1 cellular context compared by ENCODE assay signal in the genomic region with DNA sequence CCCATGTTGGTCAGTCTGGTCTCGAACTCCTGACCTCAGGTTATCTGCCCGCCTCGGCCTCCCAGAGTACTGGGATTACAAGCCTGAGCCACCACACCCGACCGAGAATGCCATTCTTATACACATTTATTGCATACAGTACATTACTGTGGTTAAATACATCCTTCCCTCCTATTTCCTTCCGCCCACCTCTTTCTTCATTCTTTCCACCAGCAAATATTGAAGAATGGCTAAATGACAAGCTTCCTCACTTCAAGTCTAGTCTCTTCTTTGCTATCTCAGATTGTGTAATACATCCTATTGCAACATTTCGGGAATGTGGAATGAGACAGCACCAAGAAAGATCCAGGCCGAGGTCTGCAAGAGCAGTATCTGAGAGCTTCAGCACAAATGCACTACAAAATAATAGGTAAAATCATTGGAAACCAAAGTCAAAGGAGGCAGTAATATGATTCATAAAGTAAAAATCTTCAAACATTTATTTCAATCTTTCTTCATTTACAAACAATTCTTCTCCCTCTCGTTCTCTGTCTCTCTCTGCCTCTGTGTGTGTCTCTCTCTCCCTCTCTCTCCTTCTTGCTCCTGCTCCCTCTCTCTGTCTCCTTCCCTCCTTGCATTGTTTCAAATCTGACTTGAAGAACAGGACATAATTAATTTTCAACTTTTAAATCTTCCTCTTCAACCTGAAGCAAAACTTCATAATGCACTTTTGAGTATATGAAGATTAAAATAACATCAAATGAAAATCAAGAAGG.
TF ChIP-seq lines count a peak whose summit lies in the region.

No MANE protein-coding gene starts in this region.

TF ChIP-seq in HepG2, 621 proteins besides CTCF, POLR2A, EP300 and RAD21 (continued from another document and continues in another):
- TF ChIP-seq, protein P1, sequence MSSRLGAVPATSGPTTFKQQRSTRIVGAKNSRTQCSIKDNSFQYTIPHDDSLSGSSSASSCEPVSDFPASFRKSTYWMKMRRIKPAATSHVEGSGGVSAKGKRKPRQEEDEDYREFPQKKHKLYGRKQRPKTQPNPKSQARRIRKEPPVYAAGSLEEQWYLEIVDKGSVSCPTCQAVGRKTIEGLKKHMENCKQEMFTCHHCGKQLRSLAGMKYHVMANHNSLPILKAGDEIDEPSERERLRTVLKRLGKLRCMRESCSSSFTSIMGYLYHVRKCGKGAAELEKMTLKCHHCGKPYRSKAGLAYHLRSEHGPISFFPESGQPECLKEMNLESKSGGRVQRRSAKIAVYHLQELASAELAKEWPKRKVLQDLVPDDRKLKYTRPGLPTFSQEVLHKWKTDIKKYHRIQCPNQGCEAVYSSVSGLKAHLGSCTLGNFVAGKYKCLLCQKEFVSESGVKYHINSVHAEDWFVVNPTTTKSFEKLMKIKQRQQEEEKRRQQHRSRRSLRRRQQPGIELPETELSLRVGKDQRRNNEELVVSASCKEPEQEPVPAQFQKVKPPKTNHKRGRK (CRISPR knock-in tag; IDR thresholded peaks at IDR 0.05) = no peak
- TF ChIP-seq YEATS2 (CRISPR knock-in tag; IDR thresholded peaks at IDR 0.05; ENCODE audit: borderline replicate concordance) = peak; percentile 36; the same call in 1 of the 2 replicates
- peak; percentile 74 for TF ChIP-seq ZNF792 (CRISPR knock-in tag; IDR thresholded peaks at IDR 0.05)
- TF ChIP-seq, protein P2, sequence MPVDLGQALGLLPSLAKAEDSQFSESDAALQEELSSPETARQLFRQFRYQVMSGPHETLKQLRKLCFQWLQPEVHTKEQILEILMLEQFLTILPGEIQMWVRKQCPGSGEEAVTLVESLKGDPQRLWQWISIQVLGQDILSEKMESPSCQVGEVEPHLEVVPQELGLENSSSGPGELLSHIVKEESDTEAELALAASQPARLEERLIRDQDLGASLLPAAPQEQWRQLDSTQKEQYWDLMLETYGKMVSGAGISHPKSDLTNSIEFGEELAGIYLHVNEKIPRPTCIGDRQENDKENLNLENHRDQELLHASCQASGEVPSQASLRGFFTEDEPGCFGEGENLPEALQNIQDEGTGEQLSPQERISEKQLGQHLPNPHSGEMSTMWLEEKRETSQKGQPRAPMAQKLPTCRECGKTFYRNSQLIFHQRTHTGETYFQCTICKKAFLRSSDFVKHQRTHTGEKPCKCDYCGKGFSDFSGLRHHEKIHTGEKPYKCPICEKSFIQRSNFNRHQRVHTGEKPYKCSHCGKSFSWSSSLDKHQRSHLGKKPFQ (CRISPR knock-in tag; IDR thresholded peaks at IDR 0.05; ENCODE audit: insufficient replicate concordance) = no peak
- TF ChIP-seq, protein P3, sequence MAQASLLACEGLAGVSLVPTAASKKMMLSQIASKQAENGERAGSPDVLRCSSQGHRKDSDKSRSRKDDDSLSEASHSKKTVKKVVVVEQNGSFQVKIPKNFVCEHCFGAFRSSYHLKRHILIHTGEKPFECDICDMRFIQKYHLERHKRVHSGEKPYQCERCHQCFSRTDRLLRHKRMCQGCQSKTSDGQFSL (CRISPR knock-in tag; IDR thresholded peaks at IDR 0.05) = no peak
- TF ChIP-seq, protein P4, sequence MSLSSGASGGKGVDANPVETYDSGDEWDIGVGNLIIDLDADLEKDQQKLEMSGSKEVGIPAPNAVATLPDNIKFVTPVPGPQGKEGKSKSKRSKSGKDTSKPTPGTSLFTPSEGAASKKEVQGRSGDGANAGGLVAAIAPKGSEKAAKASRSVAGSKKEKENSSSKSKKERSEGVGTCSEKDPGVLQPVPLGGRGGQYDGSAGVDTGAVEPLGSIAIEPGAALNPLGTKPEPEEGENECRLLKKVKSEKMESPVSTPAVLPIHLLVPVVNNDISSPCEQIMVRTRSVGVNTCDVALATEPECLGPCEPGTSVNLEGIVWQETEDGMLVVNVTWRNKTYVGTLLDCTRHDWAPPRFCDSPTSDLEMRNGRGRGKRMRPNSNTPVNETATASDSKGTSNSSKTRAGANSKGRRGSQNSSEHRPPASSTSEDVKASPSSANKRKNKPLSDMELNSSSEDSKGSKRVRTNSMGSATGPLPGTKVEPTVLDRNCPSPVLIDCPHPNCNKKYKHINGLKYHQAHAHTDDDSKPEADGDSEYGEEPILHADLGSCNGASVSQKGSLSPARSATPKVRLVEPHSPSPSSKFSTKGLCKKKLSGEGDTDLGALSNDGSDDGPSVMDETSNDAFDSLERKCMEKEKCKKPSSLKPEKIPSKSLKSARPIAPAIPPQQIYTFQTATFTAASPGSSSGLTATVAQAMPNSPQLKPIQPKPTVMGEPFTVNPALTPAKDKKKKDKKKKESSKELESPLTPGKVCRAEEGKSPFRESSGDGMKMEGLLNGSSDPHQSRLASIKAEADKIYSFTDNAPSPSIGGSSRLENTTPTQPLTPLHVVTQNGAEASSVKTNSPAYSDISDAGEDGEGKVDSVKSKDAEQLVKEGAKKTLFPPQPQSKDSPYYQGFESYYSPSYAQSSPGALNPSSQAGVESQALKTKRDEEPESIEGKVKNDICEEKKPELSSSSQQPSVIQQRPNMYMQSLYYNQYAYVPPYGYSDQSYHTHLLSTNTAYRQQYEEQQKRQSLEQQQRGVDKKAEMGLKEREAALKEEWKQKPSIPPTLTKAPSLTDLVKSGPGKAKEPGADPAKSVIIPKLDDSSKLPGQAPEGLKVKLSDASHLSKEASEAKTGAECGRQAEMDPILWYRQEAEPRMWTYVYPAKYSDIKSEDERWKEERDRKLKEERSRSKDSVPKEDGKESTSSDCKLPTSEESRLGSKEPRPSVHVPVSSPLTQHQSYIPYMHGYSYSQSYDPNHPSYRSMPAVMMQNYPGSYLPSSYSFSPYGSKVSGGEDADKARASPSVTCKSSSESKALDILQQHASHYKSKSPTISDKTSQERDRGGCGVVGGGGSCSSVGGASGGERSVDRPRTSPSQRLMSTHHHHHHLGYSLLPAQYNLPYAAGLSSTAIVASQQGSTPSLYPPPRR (CRISPR knock-in tag; IDR thresholded peaks at IDR 0.05; ENCODE audit: borderline replicate concordance) = 0 out of 2 replicates have a peak, but pooled peaks have one; percentile 36
- TF ChIP-seq ZC3H4 (CRISPR knock-in tag; IDR thresholded peaks at IDR 0.05; ENCODE audit: borderline replicate concordance) = no peak
- TF ChIP-seq FOXA3 (CRISPR knock-in tag; IDR thresholded peaks at IDR 0.05) = peak; percentile 82
- TF ChIP-seq, protein P5, sequence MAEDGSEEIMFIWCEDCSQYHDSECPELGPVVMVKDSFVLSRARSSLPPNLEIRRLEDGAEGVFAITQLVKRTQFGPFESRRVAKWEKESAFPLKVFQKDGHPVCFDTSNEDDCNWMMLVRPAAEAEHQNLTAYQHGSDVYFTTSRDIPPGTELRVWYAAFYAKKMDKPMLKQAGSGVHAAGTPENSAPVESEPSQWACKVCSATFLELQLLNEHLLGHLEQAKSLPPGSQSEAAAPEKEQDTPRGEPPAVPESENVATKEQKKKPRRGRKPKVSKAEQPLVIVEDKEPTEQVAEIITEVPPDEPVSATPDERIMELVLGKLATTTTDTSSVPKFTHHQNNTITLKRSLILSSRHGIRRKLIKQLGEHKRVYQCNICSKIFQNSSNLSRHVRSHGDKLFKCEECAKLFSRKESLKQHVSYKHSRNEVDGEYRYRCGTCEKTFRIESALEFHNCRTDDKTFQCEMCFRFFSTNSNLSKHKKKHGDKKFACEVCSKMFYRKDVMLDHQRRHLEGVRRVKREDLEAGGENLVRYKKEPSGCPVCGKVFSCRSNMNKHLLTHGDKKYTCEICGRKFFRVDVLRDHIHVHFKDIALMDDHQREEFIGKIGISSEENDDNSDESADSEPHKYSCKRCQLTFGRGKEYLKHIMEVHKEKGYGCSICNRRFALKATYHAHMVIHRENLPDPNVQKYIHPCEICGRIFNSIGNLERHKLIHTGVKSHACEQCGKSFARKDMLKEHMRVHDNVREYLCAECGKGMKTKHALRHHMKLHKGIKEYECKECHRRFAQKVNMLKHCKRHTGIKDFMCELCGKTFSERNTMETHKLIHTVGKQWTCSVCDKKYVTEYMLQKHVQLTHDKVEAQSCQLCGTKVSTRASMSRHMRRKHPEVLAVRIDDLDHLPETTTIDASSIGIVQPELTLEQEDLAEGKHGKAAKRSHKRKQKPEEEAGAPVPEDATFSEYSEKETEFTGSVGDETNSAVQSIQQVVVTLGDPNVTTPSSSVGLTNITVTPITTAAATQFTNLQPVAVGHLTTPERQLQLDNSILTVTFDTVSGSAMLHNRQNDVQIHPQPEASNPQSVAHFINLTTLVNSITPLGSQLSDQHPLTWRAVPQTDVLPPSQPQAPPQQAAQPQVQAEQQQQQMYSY (CRISPR knock-in tag; IDR thresholded peaks at IDR 0.05) = no peak
- TF ChIP-seq, protein P6, sequence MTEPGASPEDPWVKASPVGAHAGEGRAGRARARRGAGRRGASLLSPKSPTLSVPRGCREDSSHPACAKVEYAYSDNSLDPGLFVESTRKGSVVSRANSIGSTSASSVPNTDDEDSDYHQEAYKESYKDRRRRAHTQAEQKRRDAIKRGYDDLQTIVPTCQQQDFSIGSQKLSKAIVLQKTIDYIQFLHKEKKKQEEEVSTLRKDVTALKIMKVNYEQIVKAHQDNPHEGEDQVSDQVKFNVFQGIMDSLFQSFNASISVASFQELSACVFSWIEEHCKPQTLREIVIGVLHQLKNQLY (CRISPR knock-in tag; IDR thresholded peaks at IDR 0.05) = peak; percentile 30; the same call in 1 of the 2 replicates
- TF ChIP-seq ZNF781 (CRISPR knock-in tag; IDR thresholded peaks at IDR 0.05; ENCODE audit: borderline replicate concordance, not compliant biosample characterization) = no peak
- no peak for TF ChIP-seq ZSCAN31 (CRISPR knock-in tag; IDR thresholded peaks at IDR 0.05; ENCODE audit: low read depth)
- TF ChIP-seq, protein P7, sequence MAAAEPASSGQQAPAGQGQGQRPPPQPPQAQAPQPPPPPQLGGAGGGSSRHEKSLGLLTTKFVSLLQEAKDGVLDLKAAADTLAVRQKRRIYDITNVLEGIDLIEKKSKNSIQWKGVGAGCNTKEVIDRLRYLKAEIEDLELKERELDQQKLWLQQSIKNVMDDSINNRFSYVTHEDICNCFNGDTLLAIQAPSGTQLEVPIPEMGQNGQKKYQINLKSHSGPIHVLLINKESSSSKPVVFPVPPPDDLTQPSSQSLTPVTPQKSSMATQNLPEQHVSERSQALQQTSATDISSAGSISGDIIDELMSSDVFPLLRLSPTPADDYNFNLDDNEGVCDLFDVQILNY (CRISPR knock-in tag; conservative IDR thresholded peaks at IDR 0.05) = no peak
- TF ChIP-seq ESRRA (CRISPR knock-in tag; IDR thresholded peaks at IDR 0.05; ENCODE audit: low read depth) = no peak
- no peak for TF ChIP-seq ZNF703 (CRISPR knock-in tag; IDR thresholded peaks at IDR 0.05; ENCODE audit: borderline replicate concordance)
- TF ChIP-seq, protein P8, sequence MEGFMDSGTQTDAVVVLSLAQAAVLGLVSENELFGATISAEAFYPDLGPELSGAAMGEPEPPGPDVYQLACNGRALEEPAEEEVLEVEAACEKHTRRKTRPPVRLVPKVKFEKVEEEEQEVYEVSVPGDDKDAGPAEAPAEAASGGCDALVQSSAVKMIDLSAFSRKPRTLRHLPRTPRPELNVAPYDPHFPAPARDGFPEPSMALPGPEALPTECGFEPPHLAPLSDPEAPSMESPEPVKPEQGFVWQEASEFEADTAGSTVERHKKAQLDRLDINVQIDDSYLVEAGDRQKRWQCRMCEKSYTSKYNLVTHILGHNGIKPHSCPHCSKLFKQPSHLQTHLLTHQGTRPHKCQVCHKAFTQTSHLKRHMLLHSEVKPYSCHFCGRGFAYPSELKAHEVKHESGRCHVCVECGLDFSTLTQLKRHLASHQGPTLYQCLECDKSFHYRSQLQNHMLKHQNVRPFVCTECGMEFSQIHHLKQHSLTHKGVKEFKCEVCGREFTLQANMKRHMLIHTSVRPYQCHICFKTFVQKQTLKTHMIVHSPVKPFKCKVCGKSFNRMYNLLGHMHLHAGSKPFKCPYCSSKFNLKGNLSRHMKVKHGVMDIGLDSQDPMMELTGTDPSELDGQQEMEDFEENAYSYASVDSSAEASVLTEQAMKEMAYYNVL (CRISPR knock-in tag; IDR thresholded peaks at IDR 0.05; ENCODE audit: borderline replicate concordance) = peak; percentile 96
- no peak for TF ChIP-seq TEAD2 (CRISPR knock-in tag; IDR thresholded peaks at IDR 0.05)
- TF ChIP-seq ZNF253 (CRISPR knock-in tag; IDR thresholded peaks at IDR 0.05; ENCODE audit: borderline replicate concordance) = no peak
- TF ChIP-seq ZMAT3 (CRISPR knock-in tag; conservative IDR thresholded peaks at IDR 0.05) = no peak
- peak; percentile 59; the same call in 1 of the 2 replicates for TF ChIP-seq SAP130 (CRISPR knock-in tag; IDR thresholded peaks at IDR 0.05; ENCODE audit: low read depth)
- no peak for TF ChIP-seq CC2D1A (CRISPR knock-in tag; IDR thresholded peaks at IDR 0.05)
- TF ChIP-seq, protein P9, sequence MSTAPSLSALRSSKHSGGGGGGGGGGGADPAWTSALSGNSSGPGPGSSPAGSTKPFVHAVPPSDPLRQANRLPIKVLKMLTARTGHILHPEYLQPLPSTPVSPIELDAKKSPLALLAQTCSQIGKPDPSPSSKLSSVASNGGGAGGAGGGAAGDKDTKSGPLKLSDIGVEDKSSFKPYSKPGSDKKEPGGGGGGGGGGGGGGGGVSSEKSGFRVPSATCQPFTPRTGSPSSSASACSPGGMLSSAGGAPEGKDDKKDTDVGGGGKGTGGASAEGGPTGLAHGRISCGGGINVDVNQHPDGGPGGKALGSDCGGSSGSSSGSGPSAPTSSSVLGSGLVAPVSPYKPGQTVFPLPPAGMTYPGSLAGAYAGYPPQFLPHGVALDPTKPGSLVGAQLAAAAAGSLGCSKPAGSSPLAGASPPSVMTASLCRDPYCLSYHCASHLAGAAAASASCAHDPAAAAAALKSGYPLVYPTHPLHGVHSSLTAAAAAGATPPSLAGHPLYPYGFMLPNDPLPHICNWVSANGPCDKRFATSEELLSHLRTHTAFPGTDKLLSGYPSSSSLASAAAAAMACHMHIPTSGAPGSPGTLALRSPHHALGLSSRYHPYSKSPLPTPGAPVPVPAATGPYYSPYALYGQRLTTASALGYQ (CRISPR knock-in tag; IDR thresholded peaks at IDR 0.05) = 0 out of 2 replicates have a peak, but pooled peaks have one; percentile 18
- no peak for TF ChIP-seq REL (CRISPR knock-in tag; conservative IDR thresholded peaks at IDR 0.05)
- TF ChIP-seq ZZZ3 (CRISPR knock-in tag; IDR thresholded peaks at IDR 0.05; ENCODE audit: borderline replicate concordance) = no peak
- no peak for TF ChIP-seq ARNT (IDR thresholded peaks at IDR 0.05)
- 0 out of 2 replicates have a peak, but pooled peaks have one; percentile 18 for TF ChIP-seq ONECUT2 (CRISPR knock-in tag; IDR thresholded peaks at IDR 0.05)
- no peak for TF ChIP-seq HDAC6 (IDR thresholded peaks at IDR 0.05; ENCODE audit: low read depth, low read length)
- TF ChIP-seq ZNF891 (CRISPR knock-in tag; IDR thresholded peaks at IDR 0.05) = no peak
- TF ChIP-seq, protein P10, sequence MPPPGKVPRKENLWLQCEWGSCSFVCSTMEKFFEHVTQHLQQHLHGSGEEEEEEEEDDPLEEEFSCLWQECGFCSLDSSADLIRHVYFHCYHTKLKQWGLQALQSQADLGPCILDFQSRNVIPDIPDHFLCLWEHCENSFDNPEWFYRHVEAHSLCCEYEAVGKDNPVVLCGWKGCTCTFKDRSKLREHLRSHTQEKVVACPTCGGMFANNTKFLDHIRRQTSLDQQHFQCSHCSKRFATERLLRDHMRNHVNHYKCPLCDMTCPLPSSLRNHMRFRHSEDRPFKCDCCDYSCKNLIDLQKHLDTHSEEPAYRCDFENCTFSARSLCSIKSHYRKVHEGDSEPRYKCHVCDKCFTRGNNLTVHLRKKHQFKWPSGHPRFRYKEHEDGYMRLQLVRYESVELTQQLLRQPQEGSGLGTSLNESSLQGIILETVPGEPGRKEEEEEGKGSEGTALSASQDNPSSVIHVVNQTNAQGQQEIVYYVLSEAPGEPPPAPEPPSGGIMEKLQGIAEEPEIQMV (CRISPR knock-in tag; IDR thresholded peaks at IDR 0.05; ENCODE audit: low read depth) = no peak
